In the genomic region with DNA sequence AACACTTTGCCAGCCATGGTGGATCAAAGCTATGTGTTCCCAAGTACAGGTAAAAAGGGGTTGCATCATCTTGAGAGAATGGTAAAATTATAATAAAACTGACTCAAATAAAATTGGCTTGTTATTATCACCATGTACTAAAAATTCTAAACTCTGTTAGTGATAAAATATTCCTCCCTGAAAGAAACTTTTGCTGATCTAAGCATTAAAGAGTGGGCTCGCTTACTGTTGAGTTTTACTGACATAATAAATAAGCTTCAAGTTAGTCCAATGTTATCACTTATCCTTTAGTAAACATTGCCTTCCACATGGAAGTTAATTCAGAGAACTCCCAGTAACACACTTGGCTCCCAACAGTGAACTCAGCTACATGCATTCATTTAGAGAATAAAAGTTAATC, we compare ENCODE assay signal across 17 cellular contexts.
DNase-seq lines count a peak whose midpoint lies in the region; ATAC-seq, FAIRE-seq and TF ChIP-seq lines count a peak whose summit lies in the region.
"Had no signal": no experiment of that assay in that cellular context is flagged by ENCODE, and none has a peak within 500 bp of the region (broad histone marks: within the 10 kb centered on the region; RNA-seq: fewer than 3 reads in every experiment).

No MANE protein-coding gene starts in this region.

- H3K27me3 ChIP-seq in IMR-90 (ENCODE audit: control insufficient read depth, insufficient read depth, low read length): no peaks in the 10 kb centered on the region

- in situ Hi-C loops in IMR-90 (cut with MboI; ENCODE audit: low sequenced_read_pairs): no loop called here

- ATAC-seq in A549 (no peak), IMR-90 (ENCODE audit: low read depth) (no peak)

- no peak overlapping the region for H2BK15ac ChIP-seq in IMR-90 (ENCODE audit: low read depth, low read length)

- no peak for TF ChIP-seq RAD21 in A549 (conservative IDR thresholded peaks at IDR 0.05 in 1 of 2, IDR thresholded peaks at IDR 0.05 in 1 of 2)
- TF ChIP-seq RAD21 in IMR-90 (IDR thresholded peaks at IDR 0.05; ENCODE audit: low read length): no peak

- POLR2A ChIA-PET in A549 (lab: Yijun Ruan, JAX) (no interaction called here), IMR-90 (lab: Charles Lee; ENCODE audit: unreplicated experiment) (no interaction called here)

- H3K27me3 Mint-ChIP-seq in nephron (ENCODE audit: low read depth): peaks cover 3% of the 10 kb centered on the region
- H3K27me3 Mint-ChIP-seq: CD4-positive, alpha-beta memory T cell had no signal

- no peak overlapping the region for H3K4me3 Mint-ChIP-seq in nephron
- H3K4me3 Mint-ChIP-seq: CD4-positive, alpha-beta memory T cell had no signal

- no peak overlapping the region for H4K5ac ChIP-seq in IMR-90 (ENCODE audit: low read depth, low read length)

- no TSS peak for BruUV-seq in IMR-90 (replicated peaks; lab: Mats Ljungman, UMichigan)

- no peak overlapping the region for H3K9ac ChIP-seq in IMR-90 (ENCODE audit: low read depth, low read length)

- no peak overlapping the region for H3K14ac ChIP-seq in IMR-90 (replicated peaks; ENCODE audit: low read depth, low read length)

- no peaks in the 10 kb centered on the region for H4K20me1 ChIP-seq in IMR-90 (ENCODE audit: insufficient read depth, low read length)

- H3K9me3 Mint-ChIP-seq in nephron: no peaks in the 10 kb centered on the region

- no peak overlapping the region for H3K4me3 ChIP-seq in A549
- H3K4me3 ChIP-seq in IMR-90 (ENCODE audit: insufficient read depth, low read depth, low read length): no peak overlapping the region

- no peaks in the 10 kb centered on the region for H3K36me3 ChIP-seq in IMR-90 (ENCODE audit: control insufficient read depth, insufficient read depth, low read length)

- no peak overlapping the region for H2AFZ ChIP-seq in IMR-90 (replicated peaks; ENCODE audit: low read length, poor library complexity)

- dilution Hi-C loops in IMR-90 (cut with HindIII; ENCODE audit: low sequenced_read_pairs, unreplicated experiment): no loop called here

- no peaks in the 10 kb centered on the region for H3K9me1 ChIP-seq in IMR-90 (ENCODE audit: insufficient read depth, low read length)

- no peak overlapping the region for H3K23ac ChIP-seq in IMR-90 (ENCODE audit: low read depth, low read length)

- no peak overlapping the region for H2BK120ac ChIP-seq in IMR-90 (ENCODE audit: low read depth, low read length)

- H3K27ac Mint-ChIP-seq in nephron: peak overlapping the region in 2 of 3 experiments; percentile 5 to 75
- H3K27ac Mint-ChIP-seq: CD4-positive, alpha-beta memory T cell had no signal

- no peaks in the 10 kb centered on the region for H3K79me1 ChIP-seq in IMR-90 (ENCODE audit: low read depth in 1 of 2, low read length in 2 of 2)

- intact Hi-C loops in IMR-90 (cut with micrococcal nuclease): no loop called here

- DNase-seq in A549 (ENCODE audit: low read depth in 1 of 2, low spot score in 1 of 2) (no peak), IMR-90 (no peak), GM19239 (ENCODE audit: insufficient read length, low spot score) (no peak), DMS153 treated with DMSO at 0.1 percent for 48 hours (lab: John Stamatoyannopoulos, UW; ENCODE audit: unreplicated experiment) (no peak), SKM-1 (lab: John Stamatoyannopoulos, UW; ENCODE audit: unreplicated experiment) (no peak)
- DNase-seq: 8988T; C1 segment of cervical spinal cord; Calu3; CD4-positive, alpha-beta memory T cell; COR-L47; DND-41; GOT3; H7; HCEC 1CT had no signal

- TF ChIP-seq POLR2A in A549 (IDR thresholded peaks at IDR 0.05; ENCODE audit: low read length) (no peak), IMR-90 (IDR thresholded peaks at IDR 0.05; ENCODE audit: low read depth, low read length) (no peak)

- no peak for TF ChIP-seq CTCF in A549 (IDR thresholded peaks at IDR 0.05)
- TF ChIP-seq CTCF in IMR-90 (conservative IDR thresholded peaks at IDR 0.05; ENCODE audit: low read depth, low read length): no peak
- no peak for TF ChIP-seq CTCF in nephron (IDR thresholded peaks at IDR 0.05; ENCODE audit: unreplicated experiment in 3 of 3)

- no peak overlapping the region for H2AK9ac ChIP-seq in IMR-90 (replicated peaks; ENCODE audit: low read depth, low read length, poor library complexity)

- peaks cover 9% of the 10 kb centered on the region for H3K4me1 Mint-ChIP-seq in nephron
- H3K4me1 Mint-ChIP-seq: CD4-positive, alpha-beta memory T cell had no signal

- TF ChIP-seq EP300 in A549 (IDR thresholded peaks at IDR 0.05): no peak

- no peak overlapping the region for H2AK5ac ChIP-seq in IMR-90 (ENCODE audit: low read depth, low read length)

- H2BK20ac ChIP-seq in IMR-90 (ENCODE audit: low read depth, low read length): no peak overlapping the region

- H3K4ac ChIP-seq in IMR-90 (ENCODE audit: low read depth, low read length): no peak overlapping the region

- H3K4me1 ChIP-seq in A549 (no peaks in the 10 kb centered on the region), IMR-90 (ENCODE audit: control insufficient read depth, insufficient read depth, low read length) (0 out of 2 replicates have a peak, but pooled peaks cover 2% of the 10 kb centered on the region)

- peaks cover 5% of the 10 kb centered on the region for H3K36me3 Mint-ChIP-seq in nephron (ENCODE audit: low read depth)
- H3K36me3 Mint-ChIP-seq: CD4-positive, alpha-beta memory T cell had no signal

- no peak overlapping the region for H3K4me2 ChIP-seq in A549
- H3K4me2 ChIP-seq in IMR-90 (ENCODE audit: low read depth, low read length): no peak overlapping the region

- H4K8ac ChIP-seq in IMR-90 (ENCODE audit: low read depth in 2 of 2, low read length in 2 of 2): no peak overlapping the region

- FAIRE-seq in A549 (lab: Jason Lieb, UNC) (no peak), GM19239 (lab: Jason Lieb, UNC) (no peak)
- FAIRE-seq: G401.6, GM12892 had no signal

- H2BK5ac ChIP-seq in IMR-90 (ENCODE audit: low read depth, low read length, poor library complexity, severe bottlenecking): no peak overlapping the region

- H3K27ac ChIP-seq in A549: no peak overlapping the region
- H3K27ac ChIP-seq in IMR-90 (ENCODE audit: insufficient read depth, low read length): no peak overlapping the region

- CTCF ChIA-PET in A549 (lab: Yijun Ruan, JAX): no interaction called here
- CTCF ChIA-PET in IMR-90 (lab: Yijun Ruan, JAX): no interaction called here

- H4K91ac ChIP-seq in IMR-90 (ENCODE audit: insufficient read depth, low read depth, low read length): no peak overlapping the region

- no peaks in the 10 kb centered on the region for H3K9me3 ChIP-seq in A549
- no peaks in the 10 kb centered on the region for H3K9me3 ChIP-seq in IMR-90 (ENCODE audit: control insufficient read depth, insufficient read depth, low read length)

- 14% methylated on average over 1 of the region's 1 CpG for WGBS in A549 (ENCODE audit: missing lambda C conversion rate)
- no CpG with 5 or more reads among the region's 1 CpG for WGBS in IMR-90 (ENCODE audit: extremely low coverage in 2 of 2, insufficient read length in 1 of 2), 2 experiments

- H3K18ac ChIP-seq in IMR-90 (ENCODE audit: low read depth, low read length): no peak overlapping the region

- H3K56ac ChIP-seq in IMR-90 (ENCODE audit: extremely low read depth, insufficient read depth, low read length): no peak overlapping the region

TF ChIP-seq in A549, 52 proteins besides CTCF, POLR2A, EP300 and RAD21:
- TF ChIP-seq MAFK (IDR thresholded peaks at IDR 0.05; ENCODE audit: partially characterized antibody) (peak; percentile 79), MAZ (IDR thresholded peaks at IDR 0.05; ENCODE audit: borderline replicate concordance, low read depth, low read length) (no peak), HEYL (CRISPR knock-in tag; IDR thresholded peaks at IDR 0.05) (no peak)
- TF ChIP-seq, protein P1, sequence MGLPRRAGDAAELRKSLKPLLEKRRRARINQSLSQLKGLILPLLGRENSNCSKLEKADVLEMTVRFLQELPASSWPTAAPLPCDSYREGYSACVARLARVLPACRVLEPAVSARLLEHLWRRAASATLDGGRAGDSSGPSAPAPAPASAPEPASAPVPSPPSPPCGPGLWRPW (IDR thresholded peaks at IDR 0.05): no peak

TF ChIP-seq in IMR-90, 13 proteins besides CTCF, POLR2A, EP300 and RAD21:
- TF ChIP-seq MAFK (IDR thresholded peaks at IDR 0.05; ENCODE audit: low read depth, low read length) (peak; percentile 95), SMC3 (IDR thresholded peaks at IDR 0.05; ENCODE audit: low read depth, low read length) (no peak), FOS (IDR thresholded peaks at IDR 0.05; ENCODE audit: low read depth, low read length) (no peak), MXI1 (IDR thresholded peaks at IDR 0.05; ENCODE audit: borderline replicate concordance, low read depth, low read length) (no peak), BHLHE40 (IDR thresholded peaks at IDR 0.05; ENCODE audit: low read depth, low read length) (no peak)
